ENCODE assay signal across 19 cellular contexts in the genomic region with DNA sequence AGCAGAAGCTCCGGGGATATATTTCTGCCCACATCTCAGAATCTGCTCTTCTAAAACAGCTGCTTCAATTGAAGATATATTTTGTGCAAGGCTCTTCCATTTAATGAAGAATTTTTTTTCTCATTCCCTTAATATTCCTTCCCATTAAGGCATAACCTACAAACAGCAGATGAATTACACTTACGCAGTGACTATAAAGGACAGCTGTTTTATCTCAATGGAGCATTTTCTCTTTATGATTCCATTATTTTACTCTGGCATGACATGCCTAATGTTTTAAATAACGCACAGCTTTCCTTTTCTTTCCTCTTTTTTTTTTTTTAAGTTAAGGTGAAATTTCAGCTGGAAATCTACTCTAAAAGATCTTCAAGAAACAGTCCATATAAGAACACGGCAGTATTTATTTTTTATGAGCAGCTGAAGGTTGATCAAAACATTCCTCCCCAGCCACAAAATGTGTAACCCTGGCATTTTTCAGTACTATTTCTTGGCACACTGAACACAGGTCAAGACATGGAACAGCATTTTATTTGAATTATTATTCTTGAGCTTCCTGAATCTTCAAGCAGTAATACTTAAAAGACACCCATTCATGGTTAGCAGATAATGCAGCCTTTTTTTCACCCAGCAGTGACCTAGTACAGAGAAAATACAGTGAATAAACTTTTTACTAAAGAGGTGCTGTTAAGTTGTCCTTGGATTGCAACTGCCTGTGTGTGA.
DNase-seq lines count a peak whose midpoint lies in the region; ATAC-seq lines count a peak whose summit lies in the region.
"Had no signal": no experiment of that assay in that cellular context is flagged by ENCODE, and none has a peak within 500 bp of the region (broad histone marks: within the 10 kb centered on the region; RNA-seq: fewer than 3 reads in every experiment).

No MANE protein-coding gene starts in this region.

- no peak overlapping the region for H3K4me3 Mint-ChIP-seq in T-helper 17 cell
- H3K4me3 Mint-ChIP-seq: activated CD8-positive, alpha-beta memory T cell treated with anti-CD3 and anti-CD28 coated beads, Interleukin-2, amount 10 ng/mL, durations not matched to agents 7 days and 5 days had no signal

- H3K27me3 ChIP-seq in adipocyte (replicated peaks; ENCODE audit: control insufficient read depth, insufficient read depth, low read length), result no peaks in the 10 kb centered on the region
- H3K27me3 ChIP-seq: adrenal gland, colonic mucosa, gastrocnemius medialis had no signal

- DNase-seq in EH (ENCODE audit: low read depth) (peak; percentile 71), adipocyte (ENCODE audit: low read depth) (peak; percentile 58), fibroblast of peridontal ligament (ENCODE audit: extremely low read depth) (peak; percentile 19), skeletal muscle cell (ENCODE audit: low read depth) (peak; percentile 33), MV-4-11 (lab: John Stamatoyannopoulos, UW) (no peak), T-helper 17 cell (no peak)
- DNase-seq: activated CD4-positive, alpha-beta T cell treated with anti-CD3 and anti-CD28 coated beads for 4 hours; activated CD8-positive, alpha-beta memory T cell treated with anti-CD3 and anti-CD28 coated beads, Interleukin-2, amount 10 ng/mL, durations not matched to agents 7 days and 5 days; adrenal gland; C1 segment of cervical spinal cord; colonic mucosa; gastrocnemius medialis; left ventricle myocardium inferior; NCI-H2081; NCI-H510A; nucleus accumbens; RPMI8226; stimulated activated CD4-positive, alpha-beta T cell treated with anti-CD3 and anti-CD28 coated beads, Interleukin-4, amount 100 ng/mL, for 4 hours had no signal

- ATAC-seq in GM21825 (IDR thresholded peaks at IDR 0.05; ENCODE audit: unreplicated experiment) (no peak), T-helper 17 cell (no peak)
- ATAC-seq: activated CD8-positive, alpha-beta memory T cell treated with anti-CD3 and anti-CD28 coated beads, Interleukin-2, amount 10 ng/mL, durations not matched to agents 7 days and 5 days; gastrocnemius medialis had no signal

- peaks cover 15% of the 10 kb centered on the region for H3K4me1 ChIP-seq in adipocyte (ENCODE audit: control insufficient read depth, insufficient read depth, low read length)
- H3K4me1 ChIP-seq: colonic mucosa had no signal

- H3K9me3 ChIP-seq in adipocyte (ENCODE audit: control insufficient read depth, low read length) (no peaks in the 10 kb centered on the region), T-helper 17 cell (ENCODE audit: control insufficient read depth, low read length, poor library complexity, severe bottlenecking) (no peaks in the 10 kb centered on the region)
- H3K9me3 ChIP-seq: adrenal gland, colonic mucosa, gastrocnemius medialis, left ventricle myocardium inferior had no signal

- no peaks in the 10 kb centered on the region for H3K27me3 Mint-ChIP-seq in T-helper 17 cell
- H3K27me3 Mint-ChIP-seq: activated CD8-positive, alpha-beta memory T cell treated with anti-CD3 and anti-CD28 coated beads, Interleukin-2, amount 10 ng/mL, durations not matched to agents 7 days and 5 days had no signal

- peaks cover 30% of the 10 kb centered on the region for H3K4me1 Mint-ChIP-seq in T-helper 17 cell

- no peaks in the 10 kb centered on the region for H3K36me3 ChIP-seq in adipocyte (ENCODE audit: control insufficient read depth, insufficient read depth, low read length, severe bottlenecking)
- H3K36me3 ChIP-seq: adrenal gland, colonic mucosa, gastrocnemius medialis, left ventricle myocardium inferior had no signal

- no peak overlapping the region for H3K4me3 ChIP-seq in adipocyte (ENCODE audit: low read length)
- H3K4me3 ChIP-seq in skeletal muscle cell (ENCODE audit: low read depth, low read length), result no peak overlapping the region
- H3K4me3 ChIP-seq: adrenal gland, colonic mucosa, gastrocnemius medialis, left ventricle myocardium inferior had no signal

- H3K36me3 Mint-ChIP-seq in T-helper 17 cell (ENCODE audit: low read depth), result peaks cover 8% of the 10 kb centered on the region

- H3K9ac ChIP-seq in adipocyte (ENCODE audit: low read length), result no peak overlapping the region

- H3K27ac Mint-ChIP-seq in T-helper 17 cell, result no peak overlapping the region
- H3K27ac Mint-ChIP-seq: activated CD8-positive, alpha-beta memory T cell treated with anti-CD3 and anti-CD28 coated beads, Interleukin-2, amount 10 ng/mL, durations not matched to agents 7 days and 5 days had no signal

Comparison
In these comparisons a context has a peak if more than half of its experiments do, and no peak if none do; other contexts are left out.
1. DNase-seq: peak in EH (single experiment), adipocyte (single experiment), fibroblast of peridontal ligament (single experiment) and skeletal muscle cell (single experiment); none in MV-4-11 (single experiment) and T-helper 17 cell (0 of 3).